ENCODE assay signal across 10 cellular contexts in genomic region chr7:70775570-70776156, GRCh38.
DNase-seq lines count a peak whose midpoint lies in the region; ATAC-seq, FAIRE-seq and TF ChIP-seq lines count a peak whose summit lies in the region.
"Had no signal": no experiment of that assay in that cellular context is flagged by ENCODE, and none has a peak within 500 bp of the region (broad histone marks: within the 10 kb centered on the region; RNA-seq: fewer than 3 reads in every experiment).

No MANE protein-coding gene starts in this region.

- TF ChIP-seq CTCF in GM12865 (IDR thresholded peaks at IDR 0.05; ENCODE audit: insufficient read depth, low read depth, low read length, missing control alignments) (peak; percentile 51), astrocyte (IDR thresholded peaks at IDR 0.05; ENCODE audit: insufficient read depth, low read depth, low read length) (no peak), stomach (IDR thresholded peaks at IDR 0.05) (peak in 1 of 7 experiments; percentile 32)

- H3K4me3 Mint-ChIP-seq in astrocyte (ENCODE audit: unreplicated experiment), result no peak overlapping the region
- H3K4me3 Mint-ChIP-seq in stimulated activated naive B cell treated with anti-CD40 and anti-IgM and Interleukin-4, amounts not matched to agents 10 μg/mL and 1 μg/mL and 100 μg/mL, for 72 hours, result no peak overlapping the region

- peaks cover 2% of the 10 kb centered on the region for H3K9me3 Mint-ChIP-seq in astrocyte (ENCODE audit: unreplicated experiment)
- no peaks in the 10 kb centered on the region for H3K9me3 Mint-ChIP-seq in stimulated activated naive B cell treated with anti-CD40 and anti-IgM and Interleukin-4, amounts not matched to agents 10 μg/mL and 1 μg/mL and 100 μg/mL, for 72 hours

- ATAC-seq in HG02759 (IDR thresholded peaks at IDR 0.05; ENCODE audit: unreplicated experiment) (peak; percentile 58), HG03565 (IDR thresholded peaks at IDR 0.05; ENCODE audit: unreplicated experiment) (no peak)
- ATAC-seq in stimulated activated naive B cell treated with anti-CD40 and anti-IgM and Interleukin-4, amounts not matched to agents 10 μg/mL and 1 μg/mL and 100 μg/mL, for 72 hours (replicated peaks), result no peak

- H3K4me3 ChIP-seq in GM12865 (ENCODE audit: low read depth, low read length) (no peak overlapping the region), astrocyte (ENCODE audit: insufficient read depth, low read depth, low read length) (no peak overlapping the region), stomach (no peak overlapping the region)

- intact Hi-C loops in stomach (cut with DNase I; ENCODE audit: low total_unique reads), result no loop called here

- peaks cover 18% of the 10 kb centered on the region for H4K20me1 ChIP-seq in astrocyte (ENCODE audit: insufficient read depth, low read length)

- no peak overlapping the region for H3K27ac Mint-ChIP-seq in astrocyte (ENCODE audit: unreplicated experiment)
- H3K27ac Mint-ChIP-seq in stimulated activated naive B cell treated with anti-CD40 and anti-IgM and Interleukin-4, amounts not matched to agents 10 μg/mL and 1 μg/mL and 100 μg/mL, for 72 hours, result no peak overlapping the region

- FAIRE-seq in astrocyte (lab: Jason Lieb, UNC), result no peak
- FAIRE-seq: GM19239 had no signal

- no peak for TF ChIP-seq EP300 in stomach (IDR thresholded peaks at IDR 0.05)

- no peaks in the 10 kb centered on the region for H3K79me2 ChIP-seq in astrocyte (ENCODE audit: insufficient read depth, low read length)

- H3K27me3 ChIP-seq in astrocyte (ENCODE audit: insufficient read depth, low read length) (no peaks in the 10 kb centered on the region), stomach (no peaks in the 10 kb centered on the region)

- H3K27ac ChIP-seq in astrocyte (ENCODE audit: low read depth, low read length) (no peak overlapping the region), stomach (no peak overlapping the region)

- peak; percentile 77 for DNase-seq in GM12865 (ENCODE audit: low read depth)
- DNase-seq in astrocyte (ENCODE audit: low read depth), result peak; percentile 22
- peak; percentile 41 for DNase-seq in myocyte (ENCODE audit: low read depth)
- DNase-seq in dermis blood vessel endothelial cell, result no peak
- DNase-seq in stimulated activated naive B cell treated with anti-CD40 and anti-IgM and Interleukin-4, amounts not matched to agents 10 μg/mL and 1 μg/mL and 100 μg/mL, for 72 hours, result no peak
- no peak for DNase-seq in stomach
- DNase-seq: IMR-90 had no signal

- 30 to 57% (median 53%) methylated on average over 4 of the region's 4 CpGs for whole genome bisulfite sequencing in stomach, 5 donors

- H2AFZ ChIP-seq in astrocyte (ENCODE audit: low read depth, low read length), result no peak overlapping the region

- peaks cover 41% of the 10 kb centered on the region for H3K36me3 Mint-ChIP-seq in astrocyte (ENCODE audit: low read depth, unreplicated experiment)
- peaks cover 12 to 43% of the 10 kb centered on the region in 2 donors for H3K36me3 Mint-ChIP-seq in stimulated activated naive B cell treated with anti-CD40 and anti-IgM and Interleukin-4, amounts not matched to agents 10 μg/mL and 1 μg/mL and 100 μg/mL, for 72 hours

- H3K9me3 ChIP-seq in astrocyte (ENCODE audit: insufficient read depth, low read depth, low read length) (no peaks in the 10 kb centered on the region), stomach (no peaks in the 10 kb centered on the region)

- H3K36me3 ChIP-seq in astrocyte (ENCODE audit: insufficient read depth, low read length), result peaks cover 29% of the 10 kb centered on the region
- H3K36me3 ChIP-seq in stomach, result peaks cover 24 to 81% (median 80%) of the 10 kb centered on the region in 4 donors

- H3K4me2 ChIP-seq in astrocyte (ENCODE audit: low read length), result no peak overlapping the region

- no peak overlapping the region for H3K9ac ChIP-seq in astrocyte (ENCODE audit: low read length)

- H3K4me1 Mint-ChIP-seq in astrocyte (ENCODE audit: low read depth, unreplicated experiment), result peaks cover 16% of the 10 kb centered on the region
- H3K4me1 Mint-ChIP-seq in stimulated activated naive B cell treated with anti-CD40 and anti-IgM and Interleukin-4, amounts not matched to agents 10 μg/mL and 1 μg/mL and 100 μg/mL, for 72 hours, result peaks cover 0 to 2% of the 10 kb centered on the region in 2 donors

- H3K27me3 Mint-ChIP-seq in astrocyte (ENCODE audit: low read depth, unreplicated experiment), result no peaks in the 10 kb centered on the region
- H3K27me3 Mint-ChIP-seq in stimulated activated naive B cell treated with anti-CD40 and anti-IgM and Interleukin-4, amounts not matched to agents 10 μg/mL and 1 μg/mL and 100 μg/mL, for 72 hours, result no peaks in the 10 kb centered on the region

- H3K4me1 ChIP-seq in astrocyte (ENCODE audit: insufficient read depth, low read length), result peaks cover 8% of the 10 kb centered on the region
- H3K4me1 ChIP-seq in stomach, result no peaks in the 10 kb centered on the region

- no peak for TF ChIP-seq POLR2A in stomach (IDR thresholded peaks at IDR 0.05)

Comparison
In these comparisons a context has a peak if more than half of its experiments do, and no peak if none do; other contexts are left out.
1. DNase-seq: peak in GM12865 (single experiment), astrocyte (single experiment) and myocyte (single experiment); none in dermis blood vessel endothelial cell (single experiment), stimulated activated naive B cell treated with anti-CD40 and anti-IgM and Interleukin-4, amounts not matched to agents 10 μg/mL and 1 μg/mL and 100 μg/mL, for 72 hours (single experiment) and stomach (single experiment).